7 cellular contexts compared by ENCODE assay signal in the genomic region with DNA sequence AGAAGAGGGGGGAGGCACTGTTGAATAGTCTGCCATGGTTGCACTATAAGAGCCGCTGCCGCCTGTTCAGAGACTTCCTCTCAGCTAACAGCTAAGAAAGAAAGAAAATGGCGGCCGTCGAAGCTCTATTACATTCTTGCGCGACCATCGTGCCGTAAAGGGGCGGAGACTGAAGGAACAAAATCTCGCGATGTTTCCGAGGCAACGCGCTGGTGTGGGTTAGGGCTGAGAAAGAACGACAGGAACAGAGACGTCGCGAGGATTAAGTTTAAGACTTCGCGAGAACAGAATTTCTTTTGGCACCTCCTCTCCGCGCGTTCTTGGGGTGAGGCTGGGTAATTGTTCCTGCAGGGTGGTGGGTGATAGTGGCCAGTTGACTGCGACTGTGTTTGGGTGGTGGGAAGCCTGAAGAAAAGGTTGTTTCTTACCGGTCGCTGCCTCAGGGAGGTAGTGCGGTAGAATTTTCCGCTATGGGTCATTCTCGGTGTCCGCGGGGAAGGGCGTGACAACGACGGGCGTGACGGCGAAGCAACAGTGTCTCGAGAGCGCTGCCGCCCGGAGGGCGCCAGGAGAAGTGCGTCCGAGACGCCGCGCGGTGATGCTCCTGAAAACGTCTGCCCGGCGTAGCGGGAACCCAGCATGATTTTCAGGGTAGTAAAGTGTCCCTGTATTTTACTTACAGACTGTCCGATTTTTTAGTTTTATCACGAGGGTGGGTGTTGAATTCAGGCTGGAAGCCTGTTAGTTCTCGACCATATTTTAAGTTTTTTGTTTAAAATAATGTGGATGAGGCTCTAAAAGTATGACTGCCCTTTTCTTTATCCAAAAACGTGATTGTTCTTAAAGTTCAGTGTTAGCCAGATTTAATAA.
DNase-seq lines count a peak whose midpoint lies in the region; ATAC-seq and TF ChIP-seq lines count a peak whose summit lies in the region.

A gene with protein sequence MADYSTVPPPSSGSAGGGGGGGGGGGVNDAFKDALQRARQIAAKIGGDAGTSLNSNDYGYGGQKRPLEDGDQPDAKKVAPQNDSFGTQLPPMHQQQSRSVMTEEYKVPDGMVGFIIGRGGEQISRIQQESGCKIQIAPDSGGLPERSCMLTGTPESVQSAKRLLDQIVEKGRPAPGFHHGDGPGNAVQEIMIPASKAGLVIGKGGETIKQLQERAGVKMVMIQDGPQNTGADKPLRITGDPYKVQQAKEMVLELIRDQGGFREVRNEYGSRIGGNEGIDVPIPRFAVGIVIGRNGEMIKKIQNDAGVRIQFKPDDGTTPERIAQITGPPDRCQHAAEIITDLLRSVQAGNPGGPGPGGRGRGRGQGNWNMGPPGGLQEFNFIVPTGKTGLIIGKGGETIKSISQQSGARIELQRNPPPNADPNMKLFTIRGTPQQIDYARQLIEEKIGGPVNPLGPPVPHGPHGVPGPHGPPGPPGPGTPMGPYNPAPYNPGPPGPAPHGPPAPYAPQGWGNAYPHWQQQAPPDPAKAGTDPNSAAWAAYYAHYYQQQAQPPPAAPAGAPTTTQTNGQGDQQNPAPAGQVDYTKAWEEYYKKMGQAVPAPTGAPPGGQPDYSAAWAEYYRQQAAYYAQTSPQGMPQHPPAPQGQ (minus strand): TSS at position 104 of the 870 bp plus-strand sequence. CDS start 68 bp downstream, at position 36.

- ATAC-seq in GM18502 (IDR thresholded peaks at IDR 0.05; ENCODE audit: poor library complexity, unreplicated experiment) (peak; percentile 79), HG02970 (IDR thresholded peaks at IDR 0.05; ENCODE audit: low FRiP score, unreplicated experiment) (peak; percentile 74)

- TF ChIP-seq CTCF in astrocyte of the cerebellum (IDR thresholded peaks at IDR 0.05; ENCODE audit: low read depth, low read length, missing control alignments) (peak; percentile 75), retinal pigment epithelial cell (conservative IDR thresholded peaks at IDR 0.05; ENCODE audit: low read depth, low read length) (peak; percentile 62)

- no peak within 1 kb of the TSS for H3K4me3 Mint-ChIP-seq in T-helper 2 cell treated with Interferon-gamma antibody and Interleukin-4, amounts not matched to agents 5 μg/mL and 100 μg/mL, for 36 hours

- H3K9me3 Mint-ChIP-seq in T-helper 2 cell treated with Interferon-gamma antibody and Interleukin-4, amounts not matched to agents 5 μg/mL and 100 μg/mL, for 36 hours, result no peaks in the 10 kb centered on the region

- H3K4me3 ChIP-seq in astrocyte of the cerebellum (ENCODE audit: low read depth, low read length) (peak within 1 kb of the TSS; percentile 60), retinal pigment epithelial cell (ENCODE audit: low read length) (peak within 1 kb of the TSS; percentile 99)

- DNase-seq in NCI-H187 treated with DMSO at 0.1 percent for 48 hours (lab: John Stamatoyannopoulos, UW), result peak; percentile 94
- DNase-seq in T-helper 2 cell treated with Interferon-gamma antibody and Interleukin-4, amounts not matched to agents 5 μg/mL and 100 μg/mL, for 36 hours (ENCODE audit: low spot score), result peak; percentile 94
- DNase-seq in astrocyte of the cerebellum (ENCODE audit: low read depth), result peak; percentile 100
- peak; percentile 91 to 96 for DNase-seq in hippocampal formation (lab: John Stamatoyannopoulos, UW)
- DNase-seq in retinal pigment epithelial cell (ENCODE audit: low read depth), result peak; percentile 98

- no peaks in the 10 kb centered on the region for H3K27me3 Mint-ChIP-seq in T-helper 2 cell treated with Interferon-gamma antibody and Interleukin-4, amounts not matched to agents 5 μg/mL and 100 μg/mL, for 36 hours (ENCODE audit: low read depth)

- no peak within 1 kb of the TSS for H3K27ac Mint-ChIP-seq in T-helper 2 cell treated with Interferon-gamma antibody and Interleukin-4, amounts not matched to agents 5 μg/mL and 100 μg/mL, for 36 hours

- H3K4me1 Mint-ChIP-seq in T-helper 2 cell treated with Interferon-gamma antibody and Interleukin-4, amounts not matched to agents 5 μg/mL and 100 μg/mL, for 36 hours (ENCODE audit: low read depth), result peaks cover 34% of the 10 kb centered on the region

- in situ Hi-C loops in astrocyte of the cerebellum (cut with HindIII; ENCODE audit: low sequenced_read_pairs), result no loop called here

- H3K36me3 Mint-ChIP-seq in T-helper 2 cell treated with Interferon-gamma antibody and Interleukin-4, amounts not matched to agents 5 μg/mL and 100 μg/mL, for 36 hours (ENCODE audit: low read depth), result peaks cover 34% of the 10 kb centered on the region

Comparison
In these comparisons a context has a peak if more than half of its experiments do, and no peak if none do; other contexts are left out.
1. Peak in every context shown above with its lines: DNase-seq, ATAC-seq and H3K4me3 ChIP-seq.